17 cellular contexts compared by ENCODE assay signal in genomic region chr18:11411021-11411420, GRCh38.
DNase-seq lines count a peak whose midpoint lies in the region; TF ChIP-seq lines count a peak whose summit lies in the region.
"Had no signal": no experiment of that assay in that cellular context is flagged by ENCODE, and none has a peak within 500 bp of the region (broad histone marks: within the 10 kb centered on the region; RNA-seq: fewer than 3 reads in every experiment).

No MANE protein-coding gene starts in this region.

- H3K4me3 ChIP-seq in HFF-Myc (replicated peaks; ENCODE audit: low read depth, low read length) (no peak overlapping the region), fibroblast of mammary gland (ENCODE audit: control insufficient read depth, low read depth, low read length) (no peak overlapping the region)

- DNase-seq in EL (peak; percentile 70), HFF-Myc (ENCODE audit: extremely low read depth, low read depth) (peak; percentile 58), fibroblast of mammary gland (ENCODE audit: low read depth) (peak; percentile 53), C1 segment of cervical spinal cord (lab: John Stamatoyannopoulos, UW) (no peak), NCI-H1048 (lab: John Stamatoyannopoulos, UW) (no peak), Kasumi-1 (lab: John Stamatoyannopoulos, UW) (no peak), activated gamma-delta T cell (lab: John Stamatoyannopoulos, UW) (no peak)
- DNase-seq: Caco-2; CD4-positive, alpha-beta T cell; NCI-H1417 treated with DMSO at 0.1 percent for 48 hours; NCI-H187 treated with DMSO at 0.1 percent for 48 hours; NCI-H226; NCI-H524; NCI-H82; OCI-M1; SHP77; SK-N-SH had no signal

- TF ChIP-seq CTCF in HFF-Myc (IDR thresholded peaks at IDR 0.05; ENCODE audit: low read depth, low read length, missing control alignments) (no peak), fibroblast of mammary gland (conservative IDR thresholded peaks at IDR 0.05; ENCODE audit: control insufficient read depth, insufficient read depth, low read depth, low read length) (no peak)

Comparison
In these comparisons a context has a peak if more than half of its experiments do, and no peak if none do; other contexts are left out.
1. DNase-seq: peak in EL (single experiment), HFF-Myc (single experiment) and fibroblast of mammary gland (single experiment); none in C1 segment of cervical spinal cord (0 of 14), NCI-H1048 (single experiment), Kasumi-1 (0 of 2) and activated gamma-delta T cell (single experiment).